In the genomic region with DNA sequence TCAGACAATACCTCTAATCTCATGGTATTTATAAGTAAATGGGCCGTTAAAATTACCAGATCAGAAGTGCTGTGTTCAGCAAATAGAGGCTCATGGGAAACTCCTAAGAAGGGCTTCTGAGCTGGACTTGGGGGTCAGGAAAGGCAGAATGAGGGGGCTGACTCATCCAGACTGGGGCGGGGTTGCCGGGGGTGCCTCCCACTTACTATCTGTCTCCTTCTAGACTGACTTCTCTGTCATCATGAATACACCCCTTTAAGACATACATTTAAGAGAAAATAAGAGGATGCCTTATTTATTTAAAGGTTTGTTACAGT, we compare ENCODE assay signal across 11 cellular contexts.
DNase-seq lines count a peak whose midpoint lies in the region; ATAC-seq and TF ChIP-seq lines count a peak whose summit lies in the region.
"Had no signal": no experiment of that assay in that cellular context is flagged by ENCODE, and none has a peak within 500 bp of the region (broad histone marks: within the 10 kb centered on the region; RNA-seq: fewer than 3 reads in every experiment).

No MANE protein-coding gene starts in this region.

- peaks cover 38% of the 10 kb centered on the region for H3K27me3 Mint-ChIP-seq in stimulated activated naive CD8-positive, alpha-beta T cell treated with anti-CD3 and anti-CD28 coated beads, Interleukin-15, amount 100 ng/mL, for 72 hours
- no peaks in the 10 kb centered on the region for H3K27me3 Mint-ChIP-seq in neural crest cell (ENCODE audit: low read depth)

- peaks cover 0 to 15% of the 10 kb centered on the region in 2 donors for H3K9me3 Mint-ChIP-seq in stimulated activated naive CD8-positive, alpha-beta T cell treated with anti-CD3 and anti-CD28 coated beads, Interleukin-15, amount 100 ng/mL, for 72 hours
- peaks cover 9% of the 10 kb centered on the region for H3K9me3 Mint-ChIP-seq in neural crest cell

- TF ChIP-seq CTCF in coronary artery (IDR thresholded peaks at IDR 0.05) (no peak), neural crest cell (conservative IDR thresholded peaks at IDR 0.05) (no peak)

- peaks cover 15% of the 10 kb centered on the region for H3K36me3 Mint-ChIP-seq in neural crest cell (ENCODE audit: low read depth)

- H3K4me3 Mint-ChIP-seq in stimulated activated naive CD8-positive, alpha-beta T cell treated with anti-CD3 and anti-CD28 coated beads, Interleukin-15, amount 100 ng/mL, for 72 hours = no peak overlapping the region
- no peak overlapping the region for H3K4me3 Mint-ChIP-seq in neural crest cell
- H3K4me3 Mint-ChIP-seq: WTC11 had no signal

- H3K4me3 ChIP-seq in coronary artery = no peak overlapping the region
- H3K4me3 ChIP-seq: BLaER1 treated with 17β-estradiol and CSF1 and Interleukin-3, amounts not matched to agents 10 nM and 100 nM had no signal

- no peak for DNase-seq in stimulated activated naive CD8-positive, alpha-beta T cell treated with anti-CD3 and anti-CD28 coated beads, Interleukin-15, Interleukin-2, amounts not matched to agents 100 U/mL and 50 U/mL, for 24 hours
- no peak for DNase-seq in stimulated activated naive CD8-positive, alpha-beta T cell treated with anti-CD3 and anti-CD28 coated beads, Interleukin-15, amount 100 ng/mL, for 72 hours
- DNase-seq in coronary artery (ENCODE audit: low spot score) (no peak), neural crest cell (ENCODE audit: low read depth, low spot score) (no peak), NCI-H2029 treated with DMSO at 0.1 percent for 48 hours (lab: John Stamatoyannopoulos, UW) (no peak), NCI-H1930 (lab: John Stamatoyannopoulos, UW) (no peak), medulla oblongata (ENCODE audit: extremely low spot score) (no peak)
- DNase-seq: activated naive CD4-positive, alpha-beta T cell treated with anti-CD3 and anti-CD28 coated beads, Interleukin-2, amount 50 U/mL, for 16 hours had no signal

- peaks cover 20% of the 10 kb centered on the region for H3K4me1 Mint-ChIP-seq in stimulated activated naive CD8-positive, alpha-beta T cell treated with anti-CD3 and anti-CD28 coated beads, Interleukin-15, amount 100 ng/mL, for 72 hours
- peaks cover 48% of the 10 kb centered on the region for H3K4me1 Mint-ChIP-seq in neural crest cell

- H3K27ac Mint-ChIP-seq in stimulated activated naive CD8-positive, alpha-beta T cell treated with anti-CD3 and anti-CD28 coated beads, Interleukin-15, amount 100 ng/mL, for 72 hours = no peak overlapping the region
- peak overlapping the region; percentile 40 for H3K27ac Mint-ChIP-seq in neural crest cell (ENCODE audit: unreplicated experiment)
- H3K27ac Mint-ChIP-seq: WTC11 had no signal

- peak overlapping the region; percentile 88 to 93 for H3K27ac ChIP-seq in coronary artery
- H3K27ac ChIP-seq: BLaER1 treated with 17β-estradiol and CSF1 and Interleukin-3, amounts not matched to agents 10 nM and 100 nM had no signal

- peak; percentile 49 for ATAC-seq in stimulated activated naive CD8-positive, alpha-beta T cell treated with anti-CD3 and anti-CD28 coated beads, Interleukin-15, Interleukin-2, amounts not matched to agents 100 U/mL and 50 U/mL, for 24 hours
- no peak for ATAC-seq in stimulated activated naive CD8-positive, alpha-beta T cell treated with anti-CD3 and anti-CD28 coated beads, Interleukin-15, amount 100 ng/mL, for 72 hours
- no peak for ATAC-seq in GM21825 (IDR thresholded peaks at IDR 0.05; ENCODE audit: unreplicated experiment)
- ATAC-seq: WTC11 had no signal
